In the genomic region with DNA sequence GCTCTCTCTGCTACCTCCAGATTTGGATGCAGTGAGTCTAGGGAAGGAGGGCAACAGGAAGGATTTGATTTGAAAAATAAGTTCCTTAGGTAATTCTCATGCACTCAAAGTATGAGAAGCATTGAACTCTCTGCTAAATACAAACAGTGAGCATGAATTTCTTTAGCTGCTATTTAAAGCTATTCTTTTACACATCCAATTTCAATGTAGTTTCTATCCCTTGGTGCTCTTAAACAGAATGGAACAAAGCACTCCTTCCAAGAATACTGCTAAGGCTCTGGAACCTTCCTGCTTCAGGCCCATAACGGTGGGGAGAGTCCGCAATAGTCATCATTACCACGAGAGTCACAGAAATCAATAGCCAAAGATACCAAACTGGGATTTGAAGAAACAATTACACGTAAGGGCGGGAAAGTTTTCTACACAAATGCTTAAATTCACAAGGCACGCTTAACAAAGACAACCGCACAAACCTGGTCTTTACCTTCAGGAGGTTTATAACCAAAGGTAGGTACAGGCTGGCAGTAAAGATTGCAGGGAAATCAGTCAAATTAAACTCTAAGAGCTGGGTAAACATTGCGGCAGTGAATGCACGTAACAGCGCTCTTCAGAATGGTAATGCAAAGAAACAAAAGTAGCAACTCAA, we compare ENCODE assay signal across 9 cellular contexts.
DNase-seq lines count a peak whose midpoint lies in the region; ATAC-seq and TF ChIP-seq lines count a peak whose summit lies in the region.
"Had no signal": no experiment of that assay in that cellular context is flagged by ENCODE, and none has a peak within 500 bp of the region (broad histone marks: within the 10 kb centered on the region; RNA-seq: fewer than 3 reads in every experiment).

No MANE protein-coding gene starts in this region.

- H3K9me3 Mint-ChIP-seq in activated naive CD4-positive, alpha-beta T cell treated with anti-CD3 and anti-CD28 coated beads for 36 hours = no peaks in the 10 kb centered on the region
- no peaks in the 10 kb centered on the region for H3K9me3 Mint-ChIP-seq in activated CD4-positive, alpha-beta memory T cell treated with anti-CD3 and anti-CD28 coated beads, Interleukin-2, amount 10 ng/mL, durations not matched to agents 7 days and 5 days

- peaks cover 25% of the 10 kb centered on the region for H3K4me1 Mint-ChIP-seq in activated naive CD4-positive, alpha-beta T cell treated with anti-CD3 and anti-CD28 coated beads for 36 hours (ENCODE audit: low read depth)
- H3K4me1 Mint-ChIP-seq in activated CD4-positive, alpha-beta memory T cell treated with anti-CD3 and anti-CD28 coated beads, Interleukin-2, amount 10 ng/mL, durations not matched to agents 7 days and 5 days = peaks cover 32% of the 10 kb centered on the region

- H3K27me3 ChIP-seq in right lobe of liver (no peaks in the 10 kb centered on the region), thyroid gland (no peaks in the 10 kb centered on the region)

- no peak for DNase-seq in activated naive CD4-positive, alpha-beta T cell treated with anti-CD3 and anti-CD28 coated beads for 36 hours
- no peak for DNase-seq in activated naive CD4-positive, alpha-beta T cell (lab: John Stamatoyannopoulos, UW)
- DNase-seq in activated CD4-positive, alpha-beta memory T cell treated with anti-CD3 and anti-CD28 coated beads, Interleukin-2, amount 10 ng/mL, durations not matched to agents 7 days and 5 days = no peak
- no peak for DNase-seq in right lobe of liver
- no peak for DNase-seq in thyroid gland
- no peak for DNase-seq in NCI-H1436 (lab: John Stamatoyannopoulos, UW)
- no peak for DNase-seq in RWPE1 (ENCODE audit: low spot score)
- no peak for DNase-seq in posterior cingulate gyrus
- DNase-seq: stimulated activated CD4-positive, alpha-beta T cell treated with anti-CD3 and anti-CD28 coated beads, Interleukin-2, amount 100 ng/mL, for 48 hours had no signal

- H3K36me3 ChIP-seq in right lobe of liver = no peaks in the 10 kb centered on the region
- no peaks in the 10 kb centered on the region for H3K36me3 ChIP-seq in thyroid gland

- H3K9me3 ChIP-seq in right lobe of liver = no peaks in the 10 kb centered on the region
- H3K9me3 ChIP-seq in thyroid gland = no peaks in the 10 kb centered on the region

- H3K27ac Mint-ChIP-seq in activated naive CD4-positive, alpha-beta T cell treated with anti-CD3 and anti-CD28 coated beads for 36 hours = no peak overlapping the region
- no peak overlapping the region for H3K27ac Mint-ChIP-seq in activated CD4-positive, alpha-beta memory T cell treated with anti-CD3 and anti-CD28 coated beads, Interleukin-2, amount 10 ng/mL, durations not matched to agents 7 days and 5 days

- CTCF ChIA-PET in activated naive CD4-positive, alpha-beta T cell treated with anti-CD3 and anti-CD28 coated beads for 36 hours (lab: Charles Lee) = interaction anchor here (0.6 to 8.3 kb wide), 6 partner anchors 118 to 294 kb away, joined by 3 to 161 read pairs (median 4); partner anchors contain the start of gene FAM13A
- CTCF ChIA-PET in activated CD4-positive, alpha-beta memory T cell treated with anti-CD3 and anti-CD28 coated beads, Interleukin-2, amount 10 ng/mL, durations not matched to agents 7 days and 5 days (lab: Charles Lee) = interaction anchor here (7.4 kb wide), 1 partner anchor 202 kb away, joined by 118 read pairs; no protein-coding TSS in a partner anchor
- CTCF ChIA-PET in RWPE1 (lab: Yijun Ruan, JAX) = interaction anchor here (0.6 kb wide), 3 partner anchors 204 to 692 kb away, joined by 4 to 5 read pairs (median 4); no protein-coding TSS in a partner anchor

- ATAC-seq in right lobe of liver = no peak

- intact Hi-C loops in activated naive CD4-positive, alpha-beta T cell treated with anti-CD3 and anti-CD28 coated beads for 36 hours (cut with micrococcal nuclease) = loop anchor here (5.0 kb wide), 3 partner anchors 439 to 1081 kb away; no protein-coding TSS in a partner anchor
- intact Hi-C loops in right lobe of liver (cut with DNase I) = no loop called here
- intact Hi-C loops in thyroid gland (cut with DNase I) = loop anchor here (5.0 kb wide), 1 partner anchor 201 kb away; no protein-coding TSS in a partner anchor
- intact Hi-C loops in posterior cingulate gyrus (cut with DNase I) = no loop called here

- TF ChIP-seq CTCF in right lobe of liver (IDR thresholded peaks at IDR 0.05) (no peak), thyroid gland (IDR thresholded peaks at IDR 0.05) (no peak), RWPE1 (conservative IDR thresholded peaks at IDR 0.05; ENCODE audit: low read depth) (no peak)

- H3K27ac ChIP-seq in right lobe of liver (peak overlapping the region in 2 of 3 donors; percentile 29 to 91), thyroid gland (peak overlapping the region; percentile 29 to 95 (median 93)), RWPE1 (no peak overlapping the region)

- H3K27me3 Mint-ChIP-seq in activated naive CD4-positive, alpha-beta T cell treated with anti-CD3 and anti-CD28 coated beads for 36 hours (ENCODE audit: low read depth) = no peaks in the 10 kb centered on the region
- peaks cover 3% of the 10 kb centered on the region for H3K27me3 Mint-ChIP-seq in activated CD4-positive, alpha-beta memory T cell treated with anti-CD3 and anti-CD28 coated beads, Interleukin-2, amount 10 ng/mL, durations not matched to agents 7 days and 5 days

- WGBS in right lobe of liver (ENCODE audit: insufficient coverage, low coverage, low lambda C conversion rate, missing lambda C conversion rate) = 30% methylated on average over 10 of the region's 10 CpGs
- WGBS in thyroid gland, 2 donors = 36 to 46% methylated on average over 10 of the region's 10 CpGs

- no peak for TF ChIP-seq POLR2A in right lobe of liver (IDR thresholded peaks at IDR 0.05)
- TF ChIP-seq POLR2A in thyroid gland (IDR thresholded peaks at IDR 0.05) = peak in 1 of 2 donors; percentile 3

- POLR2A ChIA-PET in activated CD4-positive, alpha-beta memory T cell treated with anti-CD3 and anti-CD28 coated beads, Interleukin-2, amount 10 ng/mL, durations not matched to agents 7 days and 5 days (lab: Charles Lee) = interaction anchor here (0.9 kb wide), 1 partner anchor 129 kb away, joined by 3 read pairs; no protein-coding TSS in a partner anchor
- POLR2A ChIA-PET in RWPE1 (lab: Yijun Ruan, JAX; ENCODE audit: low non-redundant PET) = no interaction called here

- H3K4me1 ChIP-seq in right lobe of liver = peaks cover 0 to 41% (median 0%) of the 10 kb centered on the region in 4 donors
- H3K4me1 ChIP-seq in thyroid gland = peaks cover 29% of the 10 kb centered on the region in 2 donors

- no peaks in the 10 kb centered on the region for H3K36me3 Mint-ChIP-seq in activated naive CD4-positive, alpha-beta T cell treated with anti-CD3 and anti-CD28 coated beads for 36 hours (ENCODE audit: low read depth)
- H3K36me3 Mint-ChIP-seq in activated CD4-positive, alpha-beta memory T cell treated with anti-CD3 and anti-CD28 coated beads, Interleukin-2, amount 10 ng/mL, durations not matched to agents 7 days and 5 days (ENCODE audit: low read depth) = no peaks in the 10 kb centered on the region

- H3K4me3 ChIP-seq in right lobe of liver (peak overlapping the region; percentile 7 to 61 (median 46)), thyroid gland (replicated peaks in 1 of 3) (peak overlapping the region in 2 of 3 donors; percentile 6 to 12)

- peak overlapping the region; percentile 33 for H3K4me3 Mint-ChIP-seq in activated naive CD4-positive, alpha-beta T cell treated with anti-CD3 and anti-CD28 coated beads for 36 hours
- peak overlapping the region; percentile 25 for H3K4me3 Mint-ChIP-seq in activated CD4-positive, alpha-beta memory T cell treated with anti-CD3 and anti-CD28 coated beads, Interleukin-2, amount 10 ng/mL, durations not matched to agents 7 days and 5 days

Comparison
In these comparisons a context has a peak if more than half of its experiments do, and no peak if none do; other contexts are left out.
1. intact Hi-C loops: an anchor here in activated naive CD4-positive, alpha-beta T cell treated with anti-CD3 and anti-CD28 coated beads for 36 hours (5.0 kb wide) and thyroid gland (5.0 kb wide); none called in right lobe of liver and posterior cingulate gyrus.